ENCODE assay signal across 18 cellular contexts in the genomic region with DNA sequence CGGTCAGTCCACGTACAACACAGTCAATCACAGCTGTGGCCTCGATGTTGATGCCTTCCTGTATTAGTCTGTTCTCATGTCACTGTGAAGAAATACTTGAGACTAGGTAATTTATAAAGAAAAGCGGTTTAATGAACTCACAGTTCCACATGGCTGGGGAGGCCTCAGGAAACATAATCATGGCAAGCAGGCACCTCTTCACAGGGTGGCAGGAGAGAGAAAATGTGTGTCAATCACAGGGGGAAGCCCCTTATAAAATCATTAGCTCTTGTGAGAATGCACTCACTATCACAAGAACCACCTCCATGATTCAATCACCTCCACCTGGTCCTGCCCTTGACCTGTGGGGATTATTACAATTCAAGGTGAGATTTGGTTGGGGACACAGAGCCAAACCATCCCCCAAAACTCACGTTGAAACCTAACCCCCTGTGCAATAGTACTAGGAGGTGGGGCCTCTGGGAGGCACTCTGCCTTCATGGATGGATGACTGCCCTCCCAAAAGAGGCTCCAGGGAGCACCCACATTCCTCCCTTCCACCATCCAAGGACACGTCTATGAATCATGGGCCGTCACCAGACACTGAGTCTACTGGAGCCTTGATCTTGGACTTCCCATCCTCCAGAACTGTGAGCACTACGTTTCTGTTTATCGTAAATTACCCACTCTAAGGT. TPM values are rescaled to one million over a fixed set of nuclear protein-coding genes. Genes with fewer than 3 reads are reported as not detected.
DNase-seq lines count a peak whose midpoint lies in the region; TF ChIP-seq lines count a peak whose summit lies in the region.
"Had no signal": no experiment of that assay in that cellular context is flagged by ENCODE, and none has a peak within 500 bp of the region (broad histone marks: within the 10 kb centered on the region; RNA-seq: fewer than 3 reads in every experiment).

No MANE protein-coding gene starts in this region.

- no peak overlapping the region for H3K4me2 ChIP-seq in GM23248 (ENCODE audit: unreplicated experiment)

- H3K27ac Mint-ChIP-seq in osteocyte (ENCODE audit: unreplicated experiment): no peak overlapping the region

- no peaks in the 10 kb centered on the region for H3K27me3 Mint-ChIP-seq in osteocyte (ENCODE audit: unreplicated experiment)

- H3K79me2 ChIP-seq in GM23248 (ENCODE audit: insufficient read depth): no peaks in the 10 kb centered on the region

- H3K9ac ChIP-seq in GM23248: no peak overlapping the region

- H3K4me3 ChIP-seq in GM23248 (no peak overlapping the region), coronary artery (no peak overlapping the region)
- H3K4me3 ChIP-seq in effector memory CD4-positive, alpha-beta T cell (ENCODE audit: insufficient read depth, low read depth, low read length, poor library complexity, severe bottlenecking): no peak overlapping the region
- H3K4me3 ChIP-seq: MG63 had no signal

- H4K20me1 ChIP-seq in GM23248 (ENCODE audit: insufficient read depth): no peaks in the 10 kb centered on the region

- H3K9me2 ChIP-seq in GM23248 (ENCODE audit: insufficient read depth): no peaks in the 10 kb centered on the region

- DNase-seq in GM23248 (peak; percentile 33), HCEC 1CT (peak; percentile 8), coronary artery (ENCODE audit: low spot score) (peak; percentile 29), osteocyte (ENCODE audit: extremely low spot score, unreplicated experiment) (peak; percentile 44), NCI-H226 (no peak)
- DNase-seq in activated effector memory CD4-positive, alpha-beta T cell treated with anti-CD3 and anti-CD28 coated beads, Interleukin-2, amount 50 U/mL, for 16 hours: no peak
- DNase-seq in effector memory CD4-positive, alpha-beta T cell: no peak
- DNase-seq: ACHN; C1 segment of cervical spinal cord; CD8-positive, alpha-beta memory T cell; DMS53; EL; Kasumi-1; MG63; NCI-H1092; NCI-H2081 had no signal

- TF ChIP-seq CTCF in coronary artery (IDR thresholded peaks at IDR 0.05) (no peak), osteocyte (IDR thresholded peaks at IDR 0.05) (no peak)

- H3K27me3 ChIP-seq in GM23248 (replicated peaks; ENCODE audit: insufficient read depth): no peaks in the 10 kb centered on the region; the same call in 1 of the 2 replicates
- no peaks in the 10 kb centered on the region for H3K27me3 ChIP-seq in effector memory CD4-positive, alpha-beta T cell (replicated peaks; ENCODE audit: control insufficient read depth, insufficient read depth, low read length, poor library complexity, severe bottlenecking)
- H3K27me3 ChIP-seq: MG63 had no signal

- H3K36me3 ChIP-seq in GM23248 (ENCODE audit: low read depth): no peaks in the 10 kb centered on the region
- H3K36me3 ChIP-seq in effector memory CD4-positive, alpha-beta T cell (ENCODE audit: control insufficient read depth, insufficient read depth, low read length): no peaks in the 10 kb centered on the region
- H3K36me3 ChIP-seq: MG63 had no signal

- H3F3A ChIP-seq in GM23248 (ENCODE audit: insufficient read depth): peaks cover 8% of the 10 kb centered on the region; the same call in 1 of the 2 replicates

- 72 to 80% methylated on average over 9 of the region's 9 CpGs for WGBS in GM23248 (ENCODE audit: low coverage in 1 of 2, low lambda C conversion rate in 2 of 2, missing lambda C conversion rate in 2 of 2), 2 experiments

- H3K4me3 Mint-ChIP-seq in osteocyte (ENCODE audit: unreplicated experiment): no peak overlapping the region

- peaks cover 24% of the 10 kb centered on the region for H3K4me1 Mint-ChIP-seq in osteocyte (ENCODE audit: unreplicated experiment)

- in situ Hi-C loops in GM23248 (cut with MboI): no loop called here

- H3K4me1 ChIP-seq in GM23248 (ENCODE audit: insufficient read depth): peaks cover 4% of the 10 kb centered on the region; the same call in 1 of the 2 replicates
- peaks cover 27% of the 10 kb centered on the region for H3K4me1 ChIP-seq in effector memory CD4-positive, alpha-beta T cell (ENCODE audit: control insufficient read depth, insufficient read depth, low read length, poor library complexity, severe bottlenecking)

- no peaks in the 10 kb centered on the region for H3K9me3 Mint-ChIP-seq in osteocyte (ENCODE audit: unreplicated experiment)

- no peak overlapping the region for H3K27ac ChIP-seq in GM23248
- H3K27ac ChIP-seq in coronary artery: no peak overlapping the region
- no peak overlapping the region for H3K27ac ChIP-seq in effector memory CD4-positive, alpha-beta T cell (ENCODE audit: insufficient read depth, low read length, poor library complexity, severe bottlenecking)

- H3K36me3 Mint-ChIP-seq in osteocyte (ENCODE audit: unreplicated experiment): no peaks in the 10 kb centered on the region
- H3K36me3 Mint-ChIP-seq: CD8-positive, alpha-beta memory T cell had no signal

- H3K9me3 ChIP-seq in GM23248 (ENCODE audit: low read depth): no peaks in the 10 kb centered on the region
- no peaks in the 10 kb centered on the region for H3K9me3 ChIP-seq in effector memory CD4-positive, alpha-beta T cell (ENCODE audit: control insufficient read depth, low read length)
- H3K9me3 ChIP-seq: MG63 had no signal

- no peak overlapping the region for H2AFZ ChIP-seq in GM23248

RNA-seq across cellular contexts. Expression of gene PROZ, which starts 2.3 kb away (rescaled TPM):
- total RNA-seq in GM23248 (2014; rRNA removed; shearing (Covaris generic)): not detected in 2 replicates
- not detected in 2 replicates for polyA plus RNA-seq in GM23248 (2016; fragmentation: Nextera tagmentation; extraction: Ambion mirVana)
- total RNA-seq in osteocyte: not detected in 2 replicates
- total RNA-seq: CD8-positive, alpha-beta memory T cell; H7; NCI-H460 had no signal
- polyA plus RNA-seq: CD8-positive, alpha-beta memory T cell had no signal

RNA-seq across cellular contexts. Expression of gene F10, which starts 33.5 kb away (rescaled TPM):
- 7.8 and 10.2 TPM in 2 replicates for total RNA-seq in GM23248 (2014; rRNA removed; shearing (Covaris generic))
- polyA plus RNA-seq in GM23248 (2016; fragmentation: Nextera tagmentation; extraction: Ambion mirVana): 9.0 and 9.1 TPM in 2 replicates
- total RNA-seq in osteocyte: 1.8 and 2.0 TPM in 2 replicates
- total RNA-seq: CD8-positive, alpha-beta memory T cell had no signal
- polyA plus RNA-seq: CD8-positive, alpha-beta memory T cell had no signal

RNA-seq across cellular contexts. Expression of gene F7, which starts 50.5 kb away (rescaled TPM):
- total RNA-seq in GM23248 (2014; rRNA removed; shearing (Covaris generic)): not detected in 2 replicates
- polyA plus RNA-seq in GM23248 (2016; fragmentation: Nextera tagmentation; extraction: Ambion mirVana): not detected in 2 replicates
- total RNA-seq in osteocyte: not detected in 2 replicates

RNA-seq across cellular contexts. Expression of gene PCID2, which starts 52.4 kb away (rescaled TPM):
- 60.7 and 67.9 TPM in 2 replicates for total RNA-seq in GM23248 (2014; rRNA removed; shearing (Covaris generic))
- 58.3 and 58.6 TPM in 2 replicates for polyA plus RNA-seq in GM23248 (2016; fragmentation: Nextera tagmentation; extraction: Ambion mirVana)
- total RNA-seq in osteocyte: 47.9 and 48.1 TPM in 2 replicates

RNA-seq across cellular contexts. Expression of gene CUL4A, which starts 53.3 kb away (rescaled TPM):
- 93.0 and 197 TPM in 2 replicates for total RNA-seq in GM23248 (2014; rRNA removed; shearing (Covaris generic))
- polyA plus RNA-seq in GM23248 (2016; fragmentation: Nextera tagmentation; extraction: Ambion mirVana): 65.9 and 67.3 TPM in 2 replicates
- total RNA-seq in osteocyte: 76.7 and 77.3 TPM in 2 replicates

Comparison
In these comparisons a context has a peak if more than half of its experiments do, and no peak if none do; other contexts are left out.
1. DNase-seq: peak in GM23248 (single experiment), HCEC 1CT (single experiment), coronary artery (single experiment) and osteocyte (single experiment); none in activated effector memory CD4-positive, alpha-beta T cell treated with anti-CD3 and anti-CD28 coated beads, Interleukin-2, amount 50 U/mL, for 16 hours (single experiment), effector memory CD4-positive, alpha-beta T cell (0 of 3) and NCI-H226 (single experiment).